1 cellular context compared by ENCODE assay signal in genomic region chr7:2175091-2175490, GRCh38.
TF ChIP-seq lines count a peak whose summit lies in the region.

No MANE protein-coding gene starts in this region.

TF ChIP-seq in HCT116, 20 proteins besides CTCF, POLR2A, EP300 and RAD21:
- TF ChIP-seq CBX3 (IDR thresholded peaks at IDR 0.05; ENCODE audit: low read depth) (no peak), FOSL1 (IDR thresholded peaks at IDR 0.05; ENCODE audit: low read depth) (no peak), YY1 (IDR thresholded peaks at IDR 0.05; ENCODE audit: extremely low read depth, insufficient replicate concordance, low read depth, low read length) (no peak), SIN3A (IDR thresholded peaks at IDR 0.05; ENCODE audit: low read depth) (no peak), ZFX (IDR thresholded peaks at IDR 0.05) (no peak), SRF (IDR thresholded peaks at IDR 0.05; ENCODE audit: low read depth) (no peak), POLR2AphosphoS5 (IDR thresholded peaks at IDR 0.05; ENCODE audit: low read depth, low read length) (no peak), CEBPB (IDR thresholded peaks at IDR 0.05; ENCODE audit: low read depth) (no peak), EZH2 (IDR thresholded peaks at IDR 0.05) (no peak), ZBTB33 (IDR thresholded peaks at IDR 0.05; ENCODE audit: extremely low read depth, insufficient replicate concordance, low read length) (no peak), MAX (IDR thresholded peaks at IDR 0.05) (no peak), REST (IDR thresholded peaks at IDR 0.05; ENCODE audit: low read depth) (no peak), EGR1 (IDR thresholded peaks at IDR 0.05; ENCODE audit: low read depth) (no peak), SP1 (IDR thresholded peaks at IDR 0.05; ENCODE audit: low read depth) (no peak), ATF3 (IDR thresholded peaks at IDR 0.05) (no peak), JUND (IDR thresholded peaks at IDR 0.05) (no peak), ELF1 (IDR thresholded peaks at IDR 0.05; ENCODE audit: borderline replicate concordance, low read depth) (no peak), ZNF274 (IDR thresholded peaks at IDR 0.05; ENCODE audit: low read depth, low read length) (no peak)
TF ChIP-seq in HCT116: peak in this region for 0.
